In genomic region chr19:31378404-31378803, GRCh38 we compare ENCODE assay signal across 10 cellular contexts. TPM values are rescaled to one million over a fixed set of nuclear protein-coding genes. Genes with fewer than 3 reads are reported as not detected.
DNase-seq lines count a peak whose midpoint lies in the region; TF ChIP-seq lines count a peak whose summit lies in the region.
"Had no signal": no experiment of that assay in that cellular context is flagged by ENCODE, and none has a peak within 500 bp of the region (broad histone marks: within the 10 kb centered on the region; RNA-seq: fewer than 3 reads in every experiment).

No MANE protein-coding gene starts in this region.

- H3K4me1 ChIP-seq in vagina (no peaks in the 10 kb centered on the region), OCI-LY7 (ENCODE audit: insufficient read depth, low read length, poor library complexity, severe bottlenecking) (no peaks in the 10 kb centered on the region)

- peak overlapping the region; percentile 39 for H3K27ac ChIP-seq in vagina
- no peak overlapping the region for H3K27ac ChIP-seq in OCI-LY7 (ENCODE audit: low read depth, low read length, poor library complexity, severe bottlenecking)
- H3K27ac ChIP-seq: 22Rv1 had no signal

- POLR2A ChIA-PET in OCI-LY7 (lab: Charles Lee), result interaction anchor here (1.9 kb wide), 1 partner anchor 16 kb away, joined by 6 read pairs; no protein-coding TSS in a partner anchor

- no peaks in the 10 kb centered on the region for H4K20me1 ChIP-seq in OCI-LY7 (ENCODE audit: insufficient read depth, low read length)

- BruUV-seq in OCI-LY7 (replicated peaks; lab: Mats Ljungman, UMichigan), result no TSS peak

- H3K9me2 ChIP-seq in OCI-LY7 (ENCODE audit: insufficient read depth, low read length), result no peaks in the 10 kb centered on the region

- no peaks in the 10 kb centered on the region for H3K27me3 ChIP-seq in vagina

- H2AFZ ChIP-seq in OCI-LY7 (ENCODE audit: low read length), result no peak overlapping the region

- CTCF ChIA-PET in OCI-LY7 (lab: Charles Lee; ENCODE audit: unreplicated experiment), result no interaction called here

- no peak overlapping the region for H3K4me3 ChIP-seq in astrocyte of the cerebellum (ENCODE audit: low read depth, low read length)
- no peak overlapping the region for H3K4me3 ChIP-seq in vagina
- no peak overlapping the region for H3K4me3 ChIP-seq in OCI-LY7 (ENCODE audit: low read depth, low read length, poor library complexity, severe bottlenecking)

- in situ Hi-C loops in astrocyte of the cerebellum (cut with HindIII; ENCODE audit: low sequenced_read_pairs), result no loop called here

- no peak for TF ChIP-seq CTCF in astrocyte of the cerebellum (IDR thresholded peaks at IDR 0.05; ENCODE audit: low read depth, low read length, missing control alignments)
- TF ChIP-seq CTCF in vagina (IDR thresholded peaks at IDR 0.05), result no peak
- TF ChIP-seq CTCF in OCI-LY7 (conservative IDR thresholded peaks at IDR 0.05; ENCODE audit: low read length), result no peak

- H3K4me2 ChIP-seq in OCI-LY7 (ENCODE audit: low read length), result no peak overlapping the region

- DNase-seq in NCI-H2029 (lab: John Stamatoyannopoulos, UW) (peak; percentile 11), NCI-H2029 treated with DMSO at 0.1 percent for 48 hours (lab: John Stamatoyannopoulos, UW) (no peak), astrocyte of the cerebellum (ENCODE audit: low read depth) (peak; percentile 88), islet precursor cell (peak; percentile 76), vagina (ENCODE audit: extremely low spot score in 2 of 2) (no peak), anterior cingulate cortex (lab: John Stamatoyannopoulos, UW) (no peak), amygdala (lab: John Stamatoyannopoulos, UW) (no peak), OCI-LY7 (ENCODE audit: low spot score) (no peak)
- DNase-seq: cerebellar nuclear complex had no signal

- intact Hi-C loops in vagina (cut with DNase I) (no loop called here), OCI-LY7 (cut with micrococcal nuclease; ENCODE audit: unreplicated experiment) (no loop called here)

- H3K36me3 ChIP-seq in vagina (no peaks in the 10 kb centered on the region), OCI-LY7 (ENCODE audit: insufficient read depth, low read length) (no peaks in the 10 kb centered on the region)

- no peak for TF ChIP-seq POLR2A in vagina (IDR thresholded peaks at IDR 0.05)

- no peaks in the 10 kb centered on the region for H3K79me2 ChIP-seq in OCI-LY7 (ENCODE audit: insufficient read depth, low read depth, low read length)

- H3K9me3 ChIP-seq in vagina, result no peaks in the 10 kb centered on the region
- no peaks in the 10 kb centered on the region for H3K9me3 ChIP-seq in OCI-LY7 (ENCODE audit: low read length)

RNA-seq across cellular contexts. Expression of gene TSHZ3, which starts 29.2 kb away (rescaled TPM):
- total RNA-seq in vagina, result 13.5 TPM
- total RNA-seq in OCI-LY7 (2014; rRNA removed; shearing (Covaris generic)), result not detected in 2 replicates
- not detected in 2 replicates for total RNA-seq in OCI-LY7 (2022)

Comparison
In these comparisons a context has a peak if more than half of its experiments do, and no peak if none do; other contexts are left out.
1. DNase-seq: peak in NCI-H2029 (single experiment), astrocyte of the cerebellum (single experiment) and islet precursor cell (single experiment); none in NCI-H2029 treated with DMSO at 0.1 percent for 48 hours (single experiment), vagina (0 of 2), anterior cingulate cortex (0 of 58), amygdala (0 of 56) and OCI-LY7 (single experiment).
2. RNA of gene TSHZ3, which starts 29.2 kb away (total RNA-seq): 13.5 TPM in vagina (single experiment); not detected in OCI-LY7; every median in the first group is over 10 times any median in the second.